In the genomic region with DNA sequence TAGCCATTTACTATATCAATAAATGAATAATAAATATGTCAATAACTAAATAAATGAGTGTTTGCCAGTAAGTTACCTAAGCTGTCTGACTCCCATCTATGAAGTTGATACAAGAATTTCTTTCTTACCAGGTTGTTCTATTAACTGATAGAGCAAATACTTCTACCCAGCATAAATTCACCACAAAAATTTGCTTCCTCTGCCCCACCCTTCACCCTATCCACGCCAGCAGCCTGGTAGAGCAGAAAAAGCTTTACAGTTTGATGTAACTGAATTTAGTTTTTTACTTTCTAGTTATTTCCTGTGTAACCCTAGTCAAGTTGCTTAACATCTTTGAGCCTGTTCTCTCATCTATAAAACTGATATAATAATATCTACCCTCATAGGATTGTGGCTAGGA, we compare ENCODE assay signal across 14 cellular contexts.
"Had no signal": no experiment of that assay in that cellular context is flagged by ENCODE, and none has a peak within 500 bp of the region (broad histone marks: within the 10 kb centered on the region; RNA-seq: fewer than 3 reads in every experiment).

No MANE protein-coding gene starts in this region.

- H3K27me3 ChIP-seq: dorsolateral prefrontal cortex, esophagus muscularis mucosa, thyroid gland, vagina had no signal

- H3K27ac ChIP-seq: esophagus muscularis mucosa, thyroid gland, vagina had no signal

- H3K27ac Mint-ChIP-seq: activated naive CD8-positive, alpha-beta T cell; immature natural killer cell; memory B cell; nephron had no signal

- H3K4me3 Mint-ChIP-seq: activated naive CD8-positive, alpha-beta T cell; immature natural killer cell; memory B cell; nephron had no signal

- DNase-seq: activated gamma-delta T cell; activated T-cell treated with anti-CD3 and anti-CD28 coated beads, Interleukin-2, amount 50 U/mL, for 48 hours; anterior cingulate cortex; dorsolateral prefrontal cortex; immature natural killer cell; left colon; stimulated activated CD4-positive, alpha-beta T cell treated with anti-CD3 and anti-CD28 coated beads, Interleukin-4, amount 100 ng/mL, for 4 hours; thyroid gland had no signal

- H3K9me3 ChIP-seq: esophagus muscularis mucosa, thyroid gland, vagina had no signal

- H3K36me3 ChIP-seq: esophagus muscularis mucosa, thyroid gland, vagina had no signal

- H3K36me3 Mint-ChIP-seq: immature natural killer cell, memory B cell had no signal

- H3K4me3 ChIP-seq: dorsolateral prefrontal cortex, esophagus muscularis mucosa, thyroid gland, vagina had no signal

- ATAC-seq: activated CD4-positive, CD25-positive, alpha-beta regulatory T cell treated with anti-CD3 and anti-CD28 coated beads, Interleukin-2, amount 50 U/mL, for 24 hours; left colon had no signal

- H3K4me1 ChIP-seq: esophagus muscularis mucosa, thyroid gland, vagina had no signal

- H3K4me1 Mint-ChIP-seq: immature natural killer cell, nephron had no signal

- H3K9me3 Mint-ChIP-seq: nephron had no signal
